Comparison of ENCODE assay signal across 8 cellular contexts in the genomic region with DNA sequence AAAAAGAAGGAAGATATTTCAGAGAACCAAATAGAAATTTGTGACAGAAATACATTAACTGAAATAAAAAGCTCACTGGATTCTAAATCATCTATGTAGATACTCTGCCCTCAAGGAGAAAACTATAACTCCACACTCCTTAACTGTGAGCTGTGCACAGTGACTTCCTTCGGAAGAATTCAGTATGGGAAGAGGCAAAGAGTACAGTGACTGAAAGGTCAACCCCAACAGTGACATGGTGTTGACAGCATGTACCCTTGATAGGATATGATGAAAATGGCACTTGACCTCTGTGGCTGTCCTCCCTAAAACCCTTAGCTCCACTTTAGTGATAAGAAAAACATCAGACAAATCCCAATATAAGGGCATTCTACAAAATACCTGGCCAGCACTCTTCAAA.
"Had no signal": no experiment of that assay in that cellular context is flagged by ENCODE, and none has a peak within 500 bp of the region (broad histone marks: within the 10 kb centered on the region; RNA-seq: fewer than 3 reads in every experiment).

No MANE protein-coding gene starts in this region.

- H3K27ac Mint-ChIP-seq: HFFc6 had no signal

- H3K9me3 Mint-ChIP-seq: HFFc6 had no signal

- H3K4me3 ChIP-seq: GM23248, HAP-1, K562 had no signal

- ATAC-seq: HCT116, K562 had no signal

- H3K4me3 Mint-ChIP-seq: HFFc6 had no signal

- H3K27ac ChIP-seq: GM23248 had no signal

- DNase-seq: GM23248, H7, HFFc6, IMR-90, KG1 had no signal

- H3K9me3 ChIP-seq: HAP-1 had no signal

- H2AFZ ChIP-seq: GM23248 had no signal

- H3K4me1 ChIP-seq: HAP-1 had no signal
